In genomic region chr6:38375937-38376336, GRCh38 we compare ENCODE assay signal across 18 cellular contexts.
DNase-seq lines count a peak whose midpoint lies in the region; ATAC-seq, FAIRE-seq and TF ChIP-seq lines count a peak whose summit lies in the region.
"Had no signal": no experiment of that assay in that cellular context is flagged by ENCODE, and none has a peak within 500 bp of the region (broad histone marks: within the 10 kb centered on the region; RNA-seq: fewer than 3 reads in every experiment).

No MANE protein-coding gene starts in this region.

- H3K9me3 ChIP-seq in IMR-90 (ENCODE audit: control insufficient read depth, insufficient read depth, low read length) (no peaks in the 10 kb centered on the region), SK-N-MC (ENCODE audit: low read depth, low read length) (no peaks in the 10 kb centered on the region), K562 (replicated peaks; ENCODE audit: control insufficient read depth, insufficient read depth, low read depth, low read length) (no peaks in the 10 kb centered on the region), left ventricle myocardium inferior (replicated peaks) (no peaks in the 10 kb centered on the region)
- H3K9me3 ChIP-seq: BLaER1, Caco-2, HAP-1 had no signal

- H2AK9ac ChIP-seq in IMR-90 (replicated peaks; ENCODE audit: low read depth, low read length, poor library complexity) = no peak overlapping the region

- intact Hi-C loops in IMR-90 (cut with micrococcal nuclease) (no loop called here), K562 (cut with micrococcal nuclease) (no loop called here), left ventricle myocardium inferior (cut with micrococcal nuclease) (no loop called here)

- no peak overlapping the region for H4K8ac ChIP-seq in IMR-90 (ENCODE audit: low read depth in 2 of 2, low read length in 2 of 2)

- no peak overlapping the region for H2AK5ac ChIP-seq in IMR-90 (ENCODE audit: low read depth, low read length)

- H3K56ac ChIP-seq in IMR-90 (ENCODE audit: extremely low read depth, insufficient read depth, low read length) = no peak overlapping the region

- no peak overlapping the region for H3K18ac ChIP-seq in IMR-90 (ENCODE audit: low read depth, low read length)

- TF ChIP-seq POLR2A in IMR-90 (IDR thresholded peaks at IDR 0.05; ENCODE audit: low read depth, low read length) = no peak
- no peak for TF ChIP-seq POLR2A in K562 (conservative IDR thresholded peaks at IDR 0.05)

- no CpG with 5 or more reads among the region's 2 CpGs for whole genome bisulfite sequencing in IMR-90 (ENCODE audit: extremely low coverage in 2 of 2, insufficient read length in 1 of 2), 2 experiments
- WGBS in K562 (ENCODE audit: insufficient coverage, low coverage, missing lambda C conversion rate) = 0% methylated on average over 2 of the region's 2 CpGs

- no peak overlapping the region for H2BK120ac ChIP-seq in IMR-90 (ENCODE audit: low read depth, low read length)

- TF ChIP-seq EP300 in K562 (IDR thresholded peaks at IDR 0.05; ENCODE audit: low read length) = no peak

- H3K27me3 ChIP-seq in IMR-90 (ENCODE audit: control insufficient read depth, insufficient read depth, low read length) (no peaks in the 10 kb centered on the region), K562 (ENCODE audit: control insufficient read depth in 2 of 2, insufficient read depth in 2 of 2, low read length in 2 of 2) (no peaks in the 10 kb centered on the region), left ventricle myocardium inferior (ENCODE audit: low read depth) (no peaks in the 10 kb centered on the region)
- H3K27me3 ChIP-seq: BLaER1 had no signal

- H3K79me2 ChIP-seq in K562 (ENCODE audit: control insufficient read depth, insufficient read depth, low read length) = no peaks in the 10 kb centered on the region

- H3K4me2 ChIP-seq in IMR-90 (ENCODE audit: low read depth, low read length) (no peak overlapping the region), K562 (ENCODE audit: insufficient read depth, low read length) (no peak overlapping the region)
- H3K4me2 ChIP-seq: BLaER1 had no signal

- FAIRE-seq in K562 (lab: Jason Lieb, UNC) = no peak
- FAIRE-seq: G401.6, GM12892, H54 had no signal

- H3K23ac ChIP-seq in IMR-90 (ENCODE audit: low read depth, low read length) = no peak overlapping the region

- TF ChIP-seq CTCF in IMR-90 (conservative IDR thresholded peaks at IDR 0.05; ENCODE audit: low read depth, low read length) (no peak), K562 (IDR thresholded peaks at IDR 0.05 in 2 of 3, conservative IDR thresholded peaks at IDR 0.05 in 1 of 3; ENCODE audit: insufficient read depth in 2 of 3, low read depth in 1 of 3, low read length in 3 of 3) (no peak), left ventricle myocardium inferior (IDR thresholded peaks at IDR 0.05; ENCODE audit: borderline replicate concordance) (no peak)

- ATAC-seq in IMR-90 (ENCODE audit: low read depth) = no peak
- no peak for ATAC-seq in K562
- ATAC-seq: CD8-positive, alpha-beta T cell had no signal

- H2BK15ac ChIP-seq in IMR-90 (ENCODE audit: low read depth, low read length) = no peak overlapping the region

- POLR2A ChIA-PET in IMR-90 (lab: Charles Lee; ENCODE audit: unreplicated experiment) = no interaction called here
- POLR2A ChIA-PET in K562 (lab: Yijun Ruan, JAX) = interaction anchor here (0.7 to 1.4 kb wide), 2 partner anchors 10 to 32 kb away, joined by 3 to 4 read pairs; no protein-coding TSS in a partner anchor

- no peak overlapping the region for H4K5ac ChIP-seq in IMR-90 (ENCODE audit: low read depth, low read length)

- H4K91ac ChIP-seq in IMR-90 (ENCODE audit: insufficient read depth, low read depth, low read length) = no peak overlapping the region

- no peak for DNase-seq in IMR-90
- DNase-seq in SK-N-MC (ENCODE audit: low read depth, low spot score) = peak; percentile 37
- no peak for DNase-seq in K562 (ENCODE audit: extremely low read depth in 1 of 4, low spot score in 3 of 4)
- no peak for DNase-seq in left ventricle myocardium inferior
- no peak for DNase-seq in NCI-H2081 treated with DMSO at 0.1 percent for 48 hours (lab: John Stamatoyannopoulos, UW)
- no peak for DNase-seq in activated gamma-delta T cell treated with Interleukin-2 at 50 U/mL for 16 hours
- DNase-seq: Caco-2; CD4-positive, CD25-positive, alpha-beta regulatory T cell; CD8-positive, alpha-beta T cell; DMS153; DND-41; GOT3 had no signal

- H3K9me1 ChIP-seq in IMR-90 (ENCODE audit: insufficient read depth, low read length) (no peaks in the 10 kb centered on the region), K562 (ENCODE audit: control insufficient read depth, insufficient read depth, low read length) (no peaks in the 10 kb centered on the region)

- H3K14ac ChIP-seq in IMR-90 (replicated peaks; ENCODE audit: low read depth, low read length) = no peak overlapping the region

- H3K4ac ChIP-seq in IMR-90 (ENCODE audit: low read depth, low read length) = no peak overlapping the region

- no TSS peak for BruUV-seq in IMR-90 (replicated peaks; lab: Mats Ljungman, UMichigan)
- BruUV-seq in K562 (replicated peaks; lab: Mats Ljungman, UMichigan) = no TSS peak

- H4K20me1 ChIP-seq in IMR-90 (ENCODE audit: insufficient read depth, low read length) (no peaks in the 10 kb centered on the region), K562 (replicated peaks; ENCODE audit: control insufficient read depth, insufficient read depth, low read length) (no peaks in the 10 kb centered on the region)
- H4K20me1 ChIP-seq: BLaER1 had no signal

- H3K4me3 ChIP-seq in IMR-90 (ENCODE audit: insufficient read depth, low read depth, low read length) = no peak overlapping the region
- H3K4me3 ChIP-seq in SK-N-MC = no peak overlapping the region
- no peak overlapping the region for H3K4me3 ChIP-seq in K562
- H3K4me3 ChIP-seq in left ventricle myocardium inferior = no peak overlapping the region
- H3K4me3 ChIP-seq: BLaER1, HAP-1 had no signal

- no peaks in the 10 kb centered on the region; a peak in 1 of 4 replicates for H3K79me1 ChIP-seq in IMR-90 (ENCODE audit: low read depth in 1 of 2, low read length in 2 of 2)

- in situ Hi-C loops in IMR-90 (cut with MboI; ENCODE audit: low sequenced_read_pairs) = no loop called here
- in situ Hi-C loops in K562 (cut with MboI) = no loop called here

- no peak overlapping the region for H2BK20ac ChIP-seq in IMR-90 (ENCODE audit: low read depth, low read length)

- CTCF ChIA-PET in IMR-90 (lab: Yijun Ruan, JAX) = interaction anchor here (1.2 kb wide), 1 partner anchor 8 kb away, joined by 3 read pairs; no protein-coding TSS in a partner anchor
- CTCF ChIA-PET in K562 (lab: Yijun Ruan, JAX; ENCODE audit: low intra/inter-chr PET ratio) = no interaction called here

- H2AFZ ChIP-seq in IMR-90 (replicated peaks; ENCODE audit: low read length, poor library complexity) = no peak overlapping the region
- no peak overlapping the region for H2AFZ ChIP-seq in K562 (ENCODE audit: low read depth, low read length)

- H3K27ac ChIP-seq in IMR-90 (ENCODE audit: insufficient read depth, low read length) = no peak overlapping the region
- peak overlapping the region; percentile 38; the same call in 1 of the 2 replicates for H3K27ac ChIP-seq in SK-N-MC
- H3K27ac ChIP-seq in K562 (ENCODE audit: extremely low read depth, low read depth, low read length) = no peak overlapping the region
- H3K27ac ChIP-seq in left ventricle myocardium inferior (replicated peaks) = no peak overlapping the region
- H3K27ac ChIP-seq: BLaER1, C4-2B had no signal

- H3K4me1 ChIP-seq in IMR-90 (ENCODE audit: control insufficient read depth, insufficient read depth, low read length) (peaks cover 3% of the 10 kb centered on the region), K562 (replicated peaks in 1 of 2; ENCODE audit: control insufficient read depth in 2 of 2, insufficient read depth in 2 of 2, low read length in 2 of 2) (no peaks in the 10 kb centered on the region), left ventricle myocardium inferior (peaks cover 17% of the 10 kb centered on the region)
- H3K4me1 ChIP-seq: BLaER1, Caco-2 had no signal

- TF ChIP-seq RAD21 in IMR-90 (IDR thresholded peaks at IDR 0.05; ENCODE audit: low read length) (no peak), K562 (CRISPR knock-in tag; conservative IDR thresholded peaks at IDR 0.05 in 1 of 2, IDR thresholded peaks at IDR 0.05 in 1 of 2) (no peak)

- dilution Hi-C loops in IMR-90 (cut with HindIII; ENCODE audit: low sequenced_read_pairs, unreplicated experiment) = no loop called here

- H3K9ac ChIP-seq in IMR-90 (ENCODE audit: low read depth, low read length) = no peak overlapping the region
- H3K9ac ChIP-seq in SK-N-MC (ENCODE audit: insufficient read length) = no peak overlapping the region
- no peak overlapping the region for H3K9ac ChIP-seq in K562 (ENCODE audit: insufficient read depth in 1 of 2, low read depth in 2 of 2, low read length in 2 of 2)
- H3K9ac ChIP-seq: BLaER1 had no signal

- H3K36me3 ChIP-seq in IMR-90 (ENCODE audit: control insufficient read depth, insufficient read depth, low read length) = no peaks in the 10 kb centered on the region
- no peaks in the 10 kb centered on the region for H3K36me3 ChIP-seq in SK-N-MC (ENCODE audit: insufficient read depth, low read length)
- no peaks in the 10 kb centered on the region for H3K36me3 ChIP-seq in K562 (ENCODE audit: control insufficient read depth, insufficient read depth, low read length)
- H3K36me3 ChIP-seq in left ventricle myocardium inferior = no peaks in the 10 kb centered on the region
- H3K36me3 ChIP-seq: BLaER1, HAP-1 had no signal

- no peak overlapping the region for H2BK5ac ChIP-seq in IMR-90 (ENCODE audit: low read depth, low read length, poor library complexity, severe bottlenecking)

TF ChIP-seq in IMR-90, 13 proteins besides CTCF, POLR2A, EP300 and RAD21 (continues in another document):
- no peak for TF ChIP-seq ELK1 (IDR thresholded peaks at IDR 0.05; ENCODE audit: borderline replicate concordance, low read depth, low read length)

TF ChIP-seq in K562, 482 proteins besides CTCF, POLR2A, EP300 and RAD21 (continues in another document):
- TF ChIP-seq TEAD2 (tag; IDR thresholded peaks at IDR 0.05) = no peak
- peak; percentile 22; the same call in 1 of the 2 replicates for TF ChIP-seq MAFG (tag; conservative IDR thresholded peaks at IDR 0.05)
- peak; percentile 40; the same call in 1 of the 2 replicates for TF ChIP-seq C11orf30 (IDR thresholded peaks at IDR 0.05; ENCODE audit: low read depth)
